ENCODE assay signal across 22 cellular contexts in genomic region chr5:54558362-54558761, GRCh38.
"Had no signal": no experiment of that assay in that cellular context is flagged by ENCODE, and none has a peak within 500 bp of the region (broad histone marks: within the 10 kb centered on the region; RNA-seq: fewer than 3 reads in every experiment).

No MANE protein-coding gene starts in this region.

- H3K4me1 ChIP-seq: colonic mucosa, gastrocnemius medialis, pancreas, sigmoid colon, spleen had no signal

- H3K36me3 Mint-ChIP-seq: brain, natural killer cell had no signal

- H3K4me3 ChIP-seq: colonic mucosa, gastrocnemius medialis, lung, pancreas, sigmoid colon, spleen had no signal

- H3K36me3 ChIP-seq: colonic mucosa, gastrocnemius medialis, neutrophil, pancreas, sigmoid colon had no signal

- H3K27ac Mint-ChIP-seq: activated CD8-positive, alpha-beta T cell treated with anti-CD3 and anti-CD28 coated beads, Interleukin-2, amount 10 ng/mL, durations not matched to agents 7 days and 5 days; activated naive CD4-positive, alpha-beta T cell treated with anti-CD3 and anti-CD28 coated beads, Interleukin-2, amount 10 ng/mL, durations not matched to agents 7 days and 5 days; activated naive CD8-positive, alpha-beta T cell treated with anti-CD3 and anti-CD28 coated beads, Interleukin-2, amount 50 U/mL, for 24 hours; activated T-cell treated with anti-CD3 and anti-CD28 coated beads, Interleukin-2, amount 50 U/mL, for 24 hours; brain; natural killer cell; stimulated activated naive B cell treated with anti-CD40 and anti-IgM and Interleukin-4, amounts not matched to agents 10 μg/mL and 1 μg/mL and 100 μg/mL, for 72 hours had no signal

- DNase-seq: activated CD4-positive, alpha-beta T cell treated with anti-CD3 and anti-CD28 coated beads for 48 hours; activated CD4-positive, CD25-positive, alpha-beta regulatory T cell; activated CD8-positive, alpha-beta T cell treated with anti-CD3 and anti-CD28 coated beads, Interleukin-2, amount 10 ng/mL, durations not matched to agents 7 days and 5 days; activated naive CD4-positive, alpha-beta T cell treated with anti-CD3 and anti-CD28 coated beads, Interleukin-2, amount 10 ng/mL, durations not matched to agents 7 days and 5 days; activated naive CD8-positive, alpha-beta T cell treated with anti-CD3 and anti-CD28 coated beads, Interleukin-2, amount 50 U/mL, for 24 hours; activated T-cell treated with anti-CD3 and anti-CD28 coated beads, Interleukin-2, amount 50 U/mL, for 24 hours; anterior cingulate cortex; colonic mucosa; erythroblast; gastrocnemius medialis; natural killer cell; pancreas; sigmoid colon; spleen; stimulated activated CD4-positive, alpha-beta T cell treated with anti-CD3 and anti-CD28 coated beads, Interleukin-4, amount 100 ng/mL, for 4 hours; stimulated activated naive B cell treated with anti-CD40 and anti-IgM and Interleukin-4, amounts not matched to agents 10 μg/mL and 1 μg/mL and 100 μg/mL, for 72 hours; T-helper 1 cell; T1000 had no signal

- H3K4me1 Mint-ChIP-seq: activated naive CD4-positive, alpha-beta T cell treated with anti-CD3 and anti-CD28 coated beads, Interleukin-2, amount 10 ng/mL, durations not matched to agents 7 days and 5 days; activated naive CD8-positive, alpha-beta T cell treated with anti-CD3 and anti-CD28 coated beads, Interleukin-2, amount 50 U/mL, for 24 hours had no signal

- H3K27ac ChIP-seq: colonic mucosa, gastrocnemius medialis, neutrophil, pancreas, sigmoid colon, spleen had no signal

- H3K4me3 Mint-ChIP-seq: activated CD8-positive, alpha-beta T cell treated with anti-CD3 and anti-CD28 coated beads, Interleukin-2, amount 10 ng/mL, durations not matched to agents 7 days and 5 days; activated naive CD4-positive, alpha-beta T cell treated with anti-CD3 and anti-CD28 coated beads, Interleukin-2, amount 10 ng/mL, durations not matched to agents 7 days and 5 days; activated naive CD8-positive, alpha-beta T cell treated with anti-CD3 and anti-CD28 coated beads, Interleukin-2, amount 50 U/mL, for 24 hours; activated T-cell treated with anti-CD3 and anti-CD28 coated beads, Interleukin-2, amount 50 U/mL, for 24 hours; brain; central memory CD8-positive, alpha-beta T cell; natural killer cell; stimulated activated naive B cell treated with anti-CD40 and anti-IgM and Interleukin-4, amounts not matched to agents 10 μg/mL and 1 μg/mL and 100 μg/mL, for 72 hours had no signal

- ATAC-seq: activated CD8-positive, alpha-beta T cell treated with anti-CD3 and anti-CD28 coated beads, Interleukin-2, amount 10 ng/mL, durations not matched to agents 7 days and 5 days; activated naive CD8-positive, alpha-beta T cell treated with anti-CD3 and anti-CD28 coated beads, Interleukin-2, amount 50 U/mL, for 24 hours; gastrocnemius medialis; natural killer cell; stimulated activated naive B cell treated with anti-CD40 and anti-IgM and Interleukin-4, amounts not matched to agents 10 μg/mL and 1 μg/mL and 100 μg/mL, for 72 hours had no signal

- H3K9me3 Mint-ChIP-seq: activated naive CD8-positive, alpha-beta T cell treated with anti-CD3 and anti-CD28 coated beads, Interleukin-2, amount 50 U/mL, for 24 hours; brain; central memory CD8-positive, alpha-beta T cell; natural killer cell had no signal

- H3K27me3 ChIP-seq: colonic mucosa, gastrocnemius medialis, neutrophil, pancreas, sigmoid colon, spleen had no signal

- H3K27me3 Mint-ChIP-seq: activated naive CD4-positive, alpha-beta T cell treated with anti-CD3 and anti-CD28 coated beads, Interleukin-2, amount 10 ng/mL, durations not matched to agents 7 days and 5 days; activated naive CD8-positive, alpha-beta T cell treated with anti-CD3 and anti-CD28 coated beads, Interleukin-2, amount 50 U/mL, for 24 hours; activated T-cell treated with anti-CD3 and anti-CD28 coated beads, Interleukin-2, amount 50 U/mL, for 24 hours; brain; central memory CD8-positive, alpha-beta T cell; stimulated activated naive B cell treated with anti-CD40 and anti-IgM and Interleukin-4, amounts not matched to agents 10 μg/mL and 1 μg/mL and 100 μg/mL, for 72 hours had no signal

- H3K9me3 ChIP-seq: colonic mucosa, gastrocnemius medialis, neutrophil, pancreas, sigmoid colon had no signal
